17 cellular contexts compared by ENCODE assay signal in the genomic region with DNA sequence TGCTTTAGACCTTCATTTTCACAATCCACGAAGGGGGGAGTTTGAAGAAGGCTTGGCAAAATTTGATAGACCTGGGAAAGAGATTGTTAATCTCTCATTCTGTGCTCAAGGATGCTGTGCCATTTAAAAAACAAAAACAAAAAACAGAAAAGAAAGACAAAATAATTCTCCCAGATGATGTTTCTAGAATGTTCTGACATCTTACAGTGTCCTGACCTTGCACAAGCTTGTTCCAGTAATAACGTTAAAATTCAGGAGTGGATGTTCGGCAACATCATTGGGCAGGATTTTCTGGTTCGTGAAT.
A peak's percentile ranks its signal among the peaks of the same experiment; 100 is the strongest.
DNase-seq lines count a peak whose midpoint lies in the region; ATAC-seq and TF ChIP-seq lines count a peak whose summit lies in the region.
"Had no signal": no experiment of that assay in that cellular context is flagged by ENCODE, and none has a peak within 500 bp of the region (broad histone marks: within the 10 kb centered on the region; RNA-seq: fewer than 3 reads in every experiment).

No MANE protein-coding gene starts in this region.

- 77 to 80% methylated on average over 4 of the region's 4 CpGs for WGBS in body of pancreas, 2 donors

- no peak overlapping the region for H3K4me3 Mint-ChIP-seq in natural killer cell treated with Interleukin-12 subunit alpha and Interleukin-12 subunit beta and Interleukin-15 and Interleukin-18, amount 100 ng/mL, for 72 hours
- no peak overlapping the region for H3K4me3 Mint-ChIP-seq in natural killer cell
- H3K4me3 Mint-ChIP-seq in nephron progenitor cell = no peak overlapping the region
- H3K4me3 Mint-ChIP-seq: activated B cell treated with CpG ODN at 0.5 μM for 24 hours had no signal

- H3K36me3 Mint-ChIP-seq in natural killer cell treated with Interleukin-12 subunit alpha and Interleukin-12 subunit beta and Interleukin-15 and Interleukin-18, amount 100 ng/mL, for 72 hours = no peaks in the 10 kb centered on the region
- H3K36me3 Mint-ChIP-seq in natural killer cell (no peaks in the 10 kb centered on the region), nephron progenitor cell (ENCODE audit: low read depth) (no peaks in the 10 kb centered on the region)

- peak overlapping the region in 3 of 4 donors; percentile 5 to 76 (median 19) for H3K27ac ChIP-seq in body of pancreas
- H3K27ac ChIP-seq: neutrophil had no signal

- H3K4me1 Mint-ChIP-seq in natural killer cell treated with Interleukin-12 subunit alpha and Interleukin-12 subunit beta and Interleukin-15 and Interleukin-18, amount 100 ng/mL, for 72 hours (ENCODE audit: low read depth in 2 of 2) = peaks cover 61 to 62% of the 10 kb centered on the region in 2 donors
- peaks cover 81 to 88% of the 10 kb centered on the region in 2 donors for H3K4me1 Mint-ChIP-seq in natural killer cell
- H3K4me1 Mint-ChIP-seq in nephron progenitor cell = peaks cover 98% of the 10 kb centered on the region

- H3K27me3 ChIP-seq in body of pancreas = no peaks in the 10 kb centered on the region

- no peak for DNase-seq in natural killer cell treated with Interleukin-12 subunit alpha and Interleukin-12 subunit beta and Interleukin-15 and Interleukin-18, amount 100 ng/mL, for 72 hours (ENCODE audit: low spot score)
- DNase-seq in natural killer cell (no peak), body of pancreas (no peak), nephron progenitor cell (no peak), T1000 (lab: John Stamatoyannopoulos, UW) (no peak), NCI-H2081 (lab: John Stamatoyannopoulos, UW) (no peak), NCI-H748 treated with DMSO at 0.1 percent for 48 hours (lab: John Stamatoyannopoulos, UW) (no peak), NCI-H446 treated with DMSO at 0.1 percent for 48 hours (lab: John Stamatoyannopoulos, UW) (no peak)
- DNase-seq: activated B cell treated with CpG ODN at 0.5 μM for 24 hours, activated T-cell treated with anti-CD3 and anti-CD28 coated beads for 4 hours, anterior cingulate cortex, GOT3, left cardiac atrium, NCI-H1105, NCI-H524 treated with DMSO at 0.1 percent for 48 hours, SHP77 had no signal

- H3K27me3 Mint-ChIP-seq in natural killer cell treated with Interleukin-12 subunit alpha and Interleukin-12 subunit beta and Interleukin-15 and Interleukin-18, amount 100 ng/mL, for 72 hours = no peaks in the 10 kb centered on the region
- no peaks in the 10 kb centered on the region for H3K27me3 Mint-ChIP-seq in natural killer cell (ENCODE audit: low read depth in 2 of 2)
- H3K27me3 Mint-ChIP-seq in nephron progenitor cell (ENCODE audit: low read depth, poor library complexity) = no peaks in the 10 kb centered on the region
- H3K27me3 Mint-ChIP-seq: activated B cell treated with CpG ODN at 0.5 μM for 24 hours had no signal

- H3K9me3 ChIP-seq in body of pancreas = no peaks in the 10 kb centered on the region
- H3K9me3 ChIP-seq: neutrophil had no signal

- H3K27ac Mint-ChIP-seq in natural killer cell treated with Interleukin-12 subunit alpha and Interleukin-12 subunit beta and Interleukin-15 and Interleukin-18, amount 100 ng/mL, for 72 hours = peak overlapping the region; percentile 32 to 35
- H3K27ac Mint-ChIP-seq in natural killer cell (peak overlapping the region in 1 of 2 donors; percentile 40), nephron progenitor cell (peak overlapping the region; percentile 56)

- H3K9me3 Mint-ChIP-seq in natural killer cell treated with Interleukin-12 subunit alpha and Interleukin-12 subunit beta and Interleukin-15 and Interleukin-18, amount 100 ng/mL, for 72 hours = no peaks in the 10 kb centered on the region
- H3K9me3 Mint-ChIP-seq in natural killer cell (no peaks in the 10 kb centered on the region), nephron progenitor cell (no peaks in the 10 kb centered on the region)
- H3K9me3 Mint-ChIP-seq: activated B cell treated with CpG ODN at 0.5 μM for 24 hours had no signal

- no peak for ATAC-seq in natural killer cell treated with Interleukin-12 subunit alpha and Interleukin-12 subunit beta and Interleukin-15 and Interleukin-18, amount 100 ng/mL, for 72 hours
- ATAC-seq in natural killer cell (no peak), body of pancreas (no peak)
- ATAC-seq: left cardiac atrium had no signal

- no peak overlapping the region for H3K4me3 ChIP-seq in body of pancreas

- intact Hi-C loops in natural killer cell (cut with micrococcal nuclease) (no loop called here), body of pancreas (cut with DNase I) (no loop called here)

- TF ChIP-seq POLR2A in body of pancreas (IDR thresholded peaks at IDR 0.05) = no peak

- H3K4me1 ChIP-seq in body of pancreas = peaks cover 78% of the 10 kb centered on the region

- no peaks in the 10 kb centered on the region for H3K36me3 ChIP-seq in body of pancreas (replicated peaks in 1 of 2; ENCODE audit: insufficient read depth in 1 of 2, low read depth in 2 of 2)
- H3K36me3 ChIP-seq: neutrophil had no signal

- TF ChIP-seq CTCF in natural killer cell (IDR thresholded peaks at IDR 0.05) (no peak), body of pancreas (IDR thresholded peaks at IDR 0.05) (no peak), nephron progenitor cell (IDR thresholded peaks at IDR 0.05) (no peak)
